In genomic region chr14:100676089-100676685, GRCh38 we compare ENCODE assay signal across 23 cellular contexts. TPM values are rescaled to one million over a fixed set of nuclear protein-coding genes. Genes with fewer than 3 reads are reported as not detected.
DNase-seq lines count a peak whose midpoint lies in the region; ATAC-seq, FAIRE-seq and TF ChIP-seq lines count a peak whose summit lies in the region.
"Had no signal": no experiment of that assay in that cellular context is flagged by ENCODE, and none has a peak within 500 bp of the region (broad histone marks: within the 10 kb centered on the region; RNA-seq: fewer than 3 reads in every experiment).

No MANE protein-coding gene starts in this region.

- WGBS in IMR-90 (ENCODE audit: extremely low coverage in 2 of 2, insufficient read length in 1 of 2), 2 experiments, result 37% methylated on average over 6 of the region's 12 CpGs; no CpG with 5 or more reads in 1 of the 2 experiments
- 74% methylated on average over 10 of the region's 12 CpGs for WGBS in smooth muscle cell (ENCODE audit: low lambda C conversion rate)
- 49 to 65% methylated on average over 12 of the region's 12 CpGs for WGBS in thyroid gland, 2 donors

- ATAC-seq in IMR-90 (ENCODE audit: low read depth), result no peak
- peak; percentile 11; the same call in 2 of the 3 replicates for ATAC-seq in RWPE2 (ENCODE audit: low read depth)
- ATAC-seq: activated CD8-positive, alpha-beta T cell treated with anti-CD3 and anti-CD28 coated beads, Interleukin-2, amount 10 ng/mL, durations not matched to agents 7 days and 5 days; activated T-cell treated with anti-CD3 and anti-CD28 coated beads, Interleukin-2, amount 50 U/mL, for 72 hours; body of pancreas; left lobe of liver; T-helper 17 cell had no signal

- no peak for TF ChIP-seq POLR2A in IMR-90 (IDR thresholded peaks at IDR 0.05; ENCODE audit: low read depth, low read length)
- TF ChIP-seq POLR2A in thyroid gland (IDR thresholded peaks at IDR 0.05), result no peak

- peaks cover 37% of the 10 kb centered on the region for H3K27me3 ChIP-seq in IMR-90 (ENCODE audit: control insufficient read depth, insufficient read depth, low read length)
- no peaks in the 10 kb centered on the region for H3K27me3 ChIP-seq in RWPE2 (ENCODE audit: insufficient read depth, poor library complexity, severe bottlenecking)
- no peaks in the 10 kb centered on the region for H3K27me3 ChIP-seq in smooth muscle cell (ENCODE audit: low read depth)
- peaks cover 3% of the 10 kb centered on the region for H3K27me3 ChIP-seq in thyroid gland
- H3K27me3 ChIP-seq: body of pancreas, MG63 had no signal

- FAIRE-seq in RCC 7860 (lab: Jason Lieb, UNC), result no peak
- FAIRE-seq: frontal cortex, GM12891 had no signal

- H3K4me2 ChIP-seq in IMR-90 (ENCODE audit: low read depth, low read length), result no peak overlapping the region
- H3K4me2 ChIP-seq in smooth muscle cell, result peak overlapping the region; percentile 48

- H4K8ac ChIP-seq in IMR-90 (ENCODE audit: low read depth in 2 of 2, low read length in 2 of 2), result no peak overlapping the region

- H4K5ac ChIP-seq in IMR-90 (ENCODE audit: low read depth, low read length), result no peak overlapping the region

- H3K36me3 ChIP-seq in IMR-90 (ENCODE audit: control insufficient read depth, insufficient read depth, low read length), result no peaks in the 10 kb centered on the region
- H3K36me3 ChIP-seq in RWPE2 (ENCODE audit: low read depth), result no peaks in the 10 kb centered on the region
- no peaks in the 10 kb centered on the region for H3K36me3 ChIP-seq in smooth muscle cell (ENCODE audit: low read depth)
- H3K36me3 ChIP-seq in thyroid gland, result no peaks in the 10 kb centered on the region
- H3K36me3 ChIP-seq: MG63 had no signal

- no peak overlapping the region for H3K18ac ChIP-seq in IMR-90 (ENCODE audit: low read depth, low read length)

- DNase-seq in IMR-90 (no peak), RWPE2 (ENCODE audit: low spot score) (no peak), inferior parietal cortex (ENCODE audit: extremely low spot score) (peak; percentile 15), smooth muscle cell (lab: John Stamatoyannopoulos, UW; ENCODE audit: unreplicated experiment) (no peak), RCC 7860 (ENCODE audit: low spot score) (no peak), thyroid gland (no peak), medulla oblongata (ENCODE audit: extremely low spot score) (no peak)
- DNase-seq: activated CD4-positive, CD25-positive, alpha-beta regulatory T cell; activated CD8-positive, alpha-beta T cell treated with anti-CD3 and anti-CD28 coated beads, Interleukin-2, amount 10 ng/mL, durations not matched to agents 7 days and 5 days; activated T-cell treated with anti-CD3 and anti-CD28 coated beads, Interleukin-2, amount 50 U/mL, for 72 hours; body of pancreas; dermis blood vessel endothelial cell; DMS153; MG63; Right ventricle myocardium superior; stimulated activated CD4-positive, alpha-beta T cell treated with anti-CD3 and anti-CD28 coated beads, Interleukin-4, amount 100 ng/mL, for 24 hours; substantia nigra; T-helper 17 cell had no signal

- BruUV-seq in IMR-90 (replicated peaks; lab: Mats Ljungman, UMichigan), result no TSS peak

- H2AK5ac ChIP-seq in IMR-90 (ENCODE audit: low read depth, low read length), result no peak overlapping the region

- H4K20me1 ChIP-seq in IMR-90 (ENCODE audit: insufficient read depth, low read length) (no peaks in the 10 kb centered on the region; the same call in 1 of the 2 replicates), smooth muscle cell (ENCODE audit: low read depth) (no peaks in the 10 kb centered on the region)

- H3K79me1 ChIP-seq in IMR-90 (ENCODE audit: low read depth in 1 of 2, low read length in 2 of 2), result no peaks in the 10 kb centered on the region

- no peak overlapping the region for H3K4me3 ChIP-seq in IMR-90 (ENCODE audit: insufficient read depth, low read depth, low read length)
- no peak overlapping the region for H3K4me3 ChIP-seq in RWPE2 (ENCODE audit: severe bottlenecking)
- no peak overlapping the region for H3K4me3 ChIP-seq in smooth muscle cell
- H3K4me3 ChIP-seq in thyroid gland (replicated peaks in 1 of 3), result no peak overlapping the region
- H3K4me3 ChIP-seq: body of pancreas, MG63 had no signal

- H4K91ac ChIP-seq in IMR-90 (ENCODE audit: insufficient read depth, low read depth, low read length), result no peak overlapping the region

- POLR2A ChIA-PET in IMR-90 (lab: Charles Lee; ENCODE audit: unreplicated experiment), result no interaction called here

- H3K9ac ChIP-seq in IMR-90 (ENCODE audit: low read depth, low read length) (no peak overlapping the region), smooth muscle cell (ENCODE audit: low read depth) (no peak overlapping the region)
- H3K9ac ChIP-seq: parathyroid adenoma had no signal

- CTCF ChIA-PET in IMR-90 (lab: Yijun Ruan, JAX), result interaction anchor here (1.2 kb wide), 1 partner anchor 12 kb away, joined by 3 read pairs; no protein-coding TSS in a partner anchor

- no peak overlapping the region for H3K56ac ChIP-seq in IMR-90 (ENCODE audit: extremely low read depth, insufficient read depth, low read length)

- H2BK15ac ChIP-seq in IMR-90 (ENCODE audit: low read depth, low read length), result no peak overlapping the region

- H3K4me1 ChIP-seq in IMR-90 (ENCODE audit: control insufficient read depth, insufficient read depth, low read length) (peaks cover 10% of the 10 kb centered on the region), RWPE2 (ENCODE audit: insufficient read depth, poor library complexity, severe bottlenecking) (peaks cover 11% of the 10 kb centered on the region), smooth muscle cell (ENCODE audit: low read depth) (peaks cover 54% of the 10 kb centered on the region), thyroid gland (peaks cover 0 to 5% of the 10 kb centered on the region in 2 donors)
- H3K4me1 ChIP-seq: parathyroid adenoma had no signal

- no peak for TF ChIP-seq RAD21 in IMR-90 (IDR thresholded peaks at IDR 0.05; ENCODE audit: low read length)

- H2BK120ac ChIP-seq in IMR-90 (ENCODE audit: low read depth, low read length), result no peak overlapping the region

- H2BK20ac ChIP-seq in IMR-90 (ENCODE audit: low read depth, low read length), result no peak overlapping the region

- H3K4ac ChIP-seq in IMR-90 (ENCODE audit: low read depth, low read length), result no peak overlapping the region

- H2AFZ ChIP-seq in IMR-90 (replicated peaks; ENCODE audit: low read length, poor library complexity), result peak overlapping the region; percentile 27
- no peak overlapping the region for H2AFZ ChIP-seq in smooth muscle cell (ENCODE audit: low read depth)
- H2AFZ ChIP-seq: parathyroid adenoma had no signal

- H3F3A ChIP-seq in smooth muscle cell (ENCODE audit: low read depth), result peaks cover 18% of the 10 kb centered on the region

- H2BK5ac ChIP-seq in IMR-90 (ENCODE audit: low read depth, low read length, poor library complexity, severe bottlenecking), result no peak overlapping the region

- TF ChIP-seq CTCF in IMR-90 (conservative IDR thresholded peaks at IDR 0.05; ENCODE audit: low read depth, low read length), result no peak
- TF ChIP-seq CTCF in RWPE2 (IDR thresholded peaks at IDR 0.05; ENCODE audit: poor library complexity, severe bottlenecking), result no peak
- TF ChIP-seq CTCF in smooth muscle cell (IDR thresholded peaks at IDR 0.05; ENCODE audit: borderline replicate concordance, insufficient read depth, poor library complexity, severe bottlenecking), result no peak
- no peak for TF ChIP-seq CTCF in thyroid gland (IDR thresholded peaks at IDR 0.05)

- H3K23ac ChIP-seq in IMR-90 (ENCODE audit: low read depth, low read length), result no peak overlapping the region

- no peak overlapping the region for H3K14ac ChIP-seq in IMR-90 (replicated peaks; ENCODE audit: low read depth, low read length)

- H3K9me3 ChIP-seq in IMR-90 (ENCODE audit: control insufficient read depth, insufficient read depth, low read length) (peaks cover 5% of the 10 kb centered on the region), RWPE2 (ENCODE audit: severe bottlenecking) (no peaks in the 10 kb centered on the region), smooth muscle cell (replicated peaks; ENCODE audit: low read depth) (no peaks in the 10 kb centered on the region), thyroid gland (no peaks in the 10 kb centered on the region)
- H3K9me3 ChIP-seq: body of pancreas, MG63 had no signal

- H3K79me2 ChIP-seq in smooth muscle cell (ENCODE audit: low read depth), result no peaks in the 10 kb centered on the region
- H3K79me2 ChIP-seq: parathyroid adenoma had no signal

- intact Hi-C loops in IMR-90 (cut with micrococcal nuclease) (no loop called here), thyroid gland (cut with DNase I) (no loop called here)

- H3K9me1 ChIP-seq in IMR-90 (ENCODE audit: insufficient read depth, low read length), result no peaks in the 10 kb centered on the region; the same call in 1 of the 2 replicates

- H3K27ac ChIP-seq in IMR-90 (ENCODE audit: insufficient read depth, low read length) (no peak overlapping the region), RWPE2 (ENCODE audit: poor library complexity, severe bottlenecking) (no peak overlapping the region), smooth muscle cell (ENCODE audit: low read depth) (peak overlapping the region; percentile 90), thyroid gland (no peak overlapping the region)
- H3K27ac ChIP-seq: parathyroid adenoma had no signal

- in situ Hi-C loops in IMR-90 (cut with MboI; ENCODE audit: low sequenced_read_pairs), result no loop called here

- H2AK9ac ChIP-seq in IMR-90 (replicated peaks; ENCODE audit: low read depth, low read length, poor library complexity), result no peak overlapping the region

- dilution Hi-C loops in IMR-90 (cut with HindIII; ENCODE audit: low sequenced_read_pairs, unreplicated experiment), result no loop called here

TF ChIP-seq in IMR-90, 13 proteins besides CTCF, POLR2A, EP300 and RAD21:
- TF ChIP-seq RFX5 (IDR thresholded peaks at IDR 0.05; ENCODE audit: low read depth, low read length), result no peak
- TF ChIP-seq NFE2L2 (IDR thresholded peaks at IDR 0.05; ENCODE audit: low read depth, low read length), result no peak
- no peak for TF ChIP-seq RCOR1 (IDR thresholded peaks at IDR 0.05; ENCODE audit: insufficient replicate concordance, low read length)
- TF ChIP-seq BHLHE40 (IDR thresholded peaks at IDR 0.05; ENCODE audit: low read depth, low read length), result no peak

RNA-seq across cellular contexts. Expression of gene DLK1, which starts 50.5 kb away (rescaled TPM):
- total RNA-seq in IMR-90 (2012; rRNA removed), result under 0.01 TPM in 1 of 2 replicates, not detected in the other
- polyA plus RNA-seq in IMR-90 (2012; rRNA removed), result 0.07 TPM in 1 of 2 replicates, not detected in the other
- 0.03 and 0.28 TPM in 2 replicates for polyA plus RNA-seq in IMR-90 (2012; cell fraction: cytosol; rRNA removed)
- polyA plus RNA-seq in IMR-90 (2012; cell fraction: nucleus; rRNA removed; ENCODE audit: low replicate concordance), result 0.09 TPM in 1 of 2 replicates, not detected in the other
- total RNA-seq in smooth muscle cell, result 3,515 and 3,549 TPM in 2 replicates
- polyA plus RNA-seq in smooth muscle cell, result 10,448 and 15,731 TPM in 2 replicates
- total RNA-seq in thyroid gland, result under 1 TPM in 1 of 4 donors, not detected in 3; 0.40 TPM
- total RNA-seq: activated CD8-positive, alpha-beta T cell treated with anti-CD3 and anti-CD28 coated beads, Interleukin-2, amount 10 ng/mL, durations not matched to agents 7 days and 5 days; activated T-cell treated with anti-CD3 and anti-CD28 coated beads, Interleukin-2, amount 50 U/mL, for 72 hours; dermis blood vessel endothelial cell; frontal cortex had no signal
- polyA plus RNA-seq: BJ had no signal

Comparison
In these comparisons a context has a peak if more than half of its experiments do, and no peak if none do; other contexts are left out.
1. RNA of gene DLK1, which starts 50.5 kb away (total RNA-seq): 3,515 to 3,549 TPM in smooth muscle cell; 0.40 TPM in thyroid gland and under 0.01 TPM in IMR-90; every median in the first group is over 1,000 times any median in the second.